ENCODE assay signal across 17 cellular contexts in genomic region chr3:61903074-61903473, GRCh38.
A peak's percentile ranks its signal among the peaks of the same experiment; 100 is the strongest.
DNase-seq lines count a peak whose midpoint lies in the region; ATAC-seq and TF ChIP-seq lines count a peak whose summit lies in the region.
"Had no signal": no experiment of that assay in that cellular context is flagged by ENCODE, and none has a peak within 500 bp of the region (broad histone marks: within the 10 kb centered on the region; RNA-seq: fewer than 3 reads in every experiment).

No MANE protein-coding gene starts in this region.

- H3K9ac ChIP-seq in neuronal stem cell (ENCODE audit: low read depth, low read length, poor library complexity), result no peak overlapping the region

- H3K27me3 ChIP-seq in ascending aorta (no peaks in the 10 kb centered on the region), neuronal stem cell (ENCODE audit: control insufficient read depth in 3 of 3, insufficient read depth in 3 of 3, low read depth in 1 of 3, low read length in 3 of 3) (no peaks in the 10 kb centered on the region)

- peak overlapping the region; percentile 28 to 71 for H3K27ac ChIP-seq in ascending aorta
- no peak overlapping the region for H3K27ac ChIP-seq in neuronal stem cell (replicated peaks; ENCODE audit: low read length)
- H3K27ac ChIP-seq: 22Rv1, HL-60 had no signal

- intact Hi-C loops in ascending aorta (cut with DNase I), result no loop called here

- no CpG with 5 or more reads among the region's 9 CpGs for WGBS in neuronal stem cell (ENCODE audit: extremely low coverage in 2 of 2, insufficient read length in 2 of 2, insufficient replicate concordance in 1 of 2), 2 donors

- H2AK5ac ChIP-seq in neuronal stem cell (ENCODE audit: low read depth, low read length), result no peak overlapping the region

- H3K4me1 ChIP-seq in ascending aorta, result peaks cover 10 to 34% of the 10 kb centered on the region in 2 donors
- H3K4me1 ChIP-seq in neuronal stem cell (ENCODE audit: control insufficient read depth in 2 of 2, insufficient read depth in 1 of 2, low read depth in 1 of 2, low read length in 2 of 2), result peaks cover 0 to 11% of the 10 kb centered on the region in 2 donors

- DNase-seq in DMS 273 (lab: John Stamatoyannopoulos, UW; ENCODE audit: unreplicated experiment), result peak; percentile 44
- DNase-seq in DMS 273 treated with DMSO at 0.1 percent for 48 hours (lab: John Stamatoyannopoulos, UW), result no peak
- DNase-seq in NCI-H2171 (lab: John Stamatoyannopoulos, UW), result peak; percentile 62
- no peak for DNase-seq in ascending aorta (ENCODE audit: low spot score in 2 of 2)
- DNase-seq in neuronal stem cell (ENCODE audit: low spot score), result no peak
- DNase-seq in C1 segment of cervical spinal cord (lab: John Stamatoyannopoulos, UW), result no peak
- DNase-seq: DMS153, EL, KBM-7, NCI-H1048, NCI-H1694, NCI-H524 treated with DMSO at 0.1 percent for 48 hours had no signal

- no peaks in the 10 kb centered on the region for H3K36me3 ChIP-seq in ascending aorta
- H3K36me3 ChIP-seq in neuronal stem cell (replicated peaks in 1 of 2; ENCODE audit: control insufficient read depth in 2 of 2, insufficient read depth in 2 of 2, low read length in 2 of 2), result no peaks in the 10 kb centered on the region

- no peak for TF ChIP-seq CTCF in ascending aorta (IDR thresholded peaks at IDR 0.05)

- no peak overlapping the region for H3K14ac ChIP-seq in neuronal stem cell (ENCODE audit: low read length)

- H3K4me3 ChIP-seq in ascending aorta, result no peak overlapping the region
- no peak overlapping the region for H3K4me3 ChIP-seq in neuronal stem cell (ENCODE audit: low read length in 2 of 2)

- H3K4ac ChIP-seq in neuronal stem cell (ENCODE audit: low read length), result no peak overlapping the region

- H2BK15ac ChIP-seq in neuronal stem cell (ENCODE audit: low read length), result no peak overlapping the region

- no peak overlapping the region for H2BK12ac ChIP-seq in neuronal stem cell (ENCODE audit: low read length)

- H3K79me1 ChIP-seq in neuronal stem cell (ENCODE audit: low read depth, low read length), result peaks cover 3% of the 10 kb centered on the region

- no peak overlapping the region for H4K91ac ChIP-seq in neuronal stem cell (ENCODE audit: low read depth, low read length, poor library complexity)

- peak overlapping the region; percentile 13 for H3K18ac ChIP-seq in neuronal stem cell (ENCODE audit: low read length)

- no peak overlapping the region for H3K23ac ChIP-seq in neuronal stem cell (ENCODE audit: low read depth, low read length, poor library complexity)

- H2BK5ac ChIP-seq in neuronal stem cell (ENCODE audit: low read length), result no peak overlapping the region

- no peaks in the 10 kb centered on the region for H3K9me3 ChIP-seq in ascending aorta
- H3K9me3 ChIP-seq in neuronal stem cell (replicated peaks in 1 of 2; ENCODE audit: control insufficient read depth in 2 of 2, insufficient read depth in 1 of 2, low read depth in 1 of 2, low read length in 2 of 2), result no peaks in the 10 kb centered on the region

- no peak for ATAC-seq in HG03457 (IDR thresholded peaks at IDR 0.05; ENCODE audit: unreplicated experiment)
- no peak for ATAC-seq in HG03442 (IDR thresholded peaks at IDR 0.05; ENCODE audit: unreplicated experiment)
- ATAC-seq: HCT116 had no signal

- no peak overlapping the region for H2AFZ ChIP-seq in neuronal stem cell (ENCODE audit: low read length)

- H3K4me2 ChIP-seq in neuronal stem cell (ENCODE audit: insufficient read depth, low read length, poor library complexity, severe bottlenecking), result no peak overlapping the region

- H2BK120ac ChIP-seq in neuronal stem cell (ENCODE audit: low read depth, low read length), result no peak overlapping the region

- no peak overlapping the region for H4K8ac ChIP-seq in neuronal stem cell (ENCODE audit: low read depth, low read length)

Comparison
In these comparisons a context has a peak if more than half of its experiments do, and no peak if none do; other contexts are left out.
1. DNase-seq: peak in DMS 273 (single experiment) and NCI-H2171 (single experiment); none in DMS 273 treated with DMSO at 0.1 percent for 48 hours (single experiment), ascending aorta (0 of 2), neuronal stem cell (single experiment) and C1 segment of cervical spinal cord (0 of 14).